Comparison of ENCODE assay signal across 12 cellular contexts in the genomic region with DNA sequence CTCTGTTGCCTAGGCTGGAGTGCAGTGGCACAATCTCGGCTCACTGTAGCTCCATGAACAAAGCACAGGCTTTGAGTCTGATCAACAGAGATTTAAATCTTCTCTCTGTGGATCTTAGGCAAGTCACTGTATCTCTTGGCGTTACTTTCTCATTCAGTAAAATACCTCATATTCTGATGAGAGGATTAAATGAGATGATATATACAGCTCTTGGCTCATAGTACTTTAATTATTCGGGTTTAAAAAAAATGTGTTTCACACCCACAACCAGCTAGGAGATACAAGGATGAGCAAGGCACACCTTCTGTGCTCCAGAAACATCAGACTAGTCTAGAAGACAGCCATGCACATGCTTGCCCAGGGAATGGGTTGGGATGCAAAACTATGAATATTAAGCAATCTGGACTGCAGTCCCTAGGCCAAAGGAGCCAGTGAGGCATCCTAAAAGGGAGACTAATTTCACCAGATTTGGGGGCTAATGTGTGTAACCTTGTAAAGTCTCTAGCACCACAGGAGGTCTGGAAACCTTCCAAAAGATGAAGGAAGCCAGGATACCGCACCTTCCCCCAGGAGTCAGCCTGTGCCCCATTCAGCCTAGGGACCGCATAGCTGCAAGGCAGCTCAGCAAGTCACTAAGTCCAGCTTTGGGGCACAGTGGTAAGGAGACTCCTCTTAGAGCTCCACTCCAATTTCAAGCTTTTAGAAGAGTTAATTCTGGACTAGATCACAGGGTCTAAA. TPM values are rescaled to one million over a fixed set of nuclear protein-coding genes. Genes with fewer than 3 reads are reported as not detected.
A peak's percentile ranks its signal among the peaks of the same experiment; 100 is the strongest.
DNase-seq lines count a peak whose midpoint lies in the region; ATAC-seq, FAIRE-seq and TF ChIP-seq lines count a peak whose summit lies in the region.
"Had no signal": no experiment of that assay in that cellular context is flagged by ENCODE, and none has a peak within 500 bp of the region (broad histone marks: within the 10 kb centered on the region; RNA-seq: fewer than 3 reads in every experiment).

No MANE protein-coding gene starts in this region.

- CTCF ChIA-PET in Calu3 (lab: Charles Lee): no interaction called here

- no peaks in the 10 kb centered on the region for H3K9me3 Mint-ChIP-seq in activated naive CD8-positive, alpha-beta T cell treated with anti-CD3 and anti-CD28 coated beads, Interleukin-2, amount 50 U/mL, for 24 hours
- H3K9me3 Mint-ChIP-seq in Calu3 (ENCODE audit: low read depth, unreplicated experiment): no peaks in the 10 kb centered on the region

- FAIRE-seq in GM19239 (lab: Jason Lieb, UNC): no peak
- FAIRE-seq: D721Med had no signal

- no peak overlapping the region for H3K4me3 ChIP-seq in AG09309 (ENCODE audit: control insufficient read depth, low read depth, low read length)

- DNase-seq in AG09309 (ENCODE audit: low read depth): no peak
- peak; percentile 33 for DNase-seq in ELF-1 (ENCODE audit: low read depth, low spot score)
- no peak for DNase-seq in activated naive CD8-positive, alpha-beta T cell treated with anti-CD3 and anti-CD28 coated beads, Interleukin-2, amount 50 U/mL, for 24 hours
- DNase-seq in kidney tubule cell (ENCODE audit: low spot score): peak; percentile 9
- DNase-seq in GM19239 (ENCODE audit: insufficient read length, low spot score): no peak
- no peak for DNase-seq in Calu3
- DNase-seq: activated CD8-positive, alpha-beta memory T cell treated with anti-CD3 and anti-CD28 coated beads, Interleukin-2, amount 50 U/mL, for 4 hours; NCI-H187 had no signal

- peak overlapping the region; percentile 14 for H3K4me3 Mint-ChIP-seq in activated naive CD8-positive, alpha-beta T cell treated with anti-CD3 and anti-CD28 coated beads, Interleukin-2, amount 50 U/mL, for 24 hours
- no peak overlapping the region for H3K4me3 Mint-ChIP-seq in Calu3 (ENCODE audit: low read depth, unreplicated experiment)

- no peaks in the 10 kb centered on the region for H3K27me3 Mint-ChIP-seq in activated naive CD8-positive, alpha-beta T cell treated with anti-CD3 and anti-CD28 coated beads, Interleukin-2, amount 50 U/mL, for 24 hours
- H3K27me3 Mint-ChIP-seq in Calu3 (ENCODE audit: unreplicated experiment): no peaks in the 10 kb centered on the region

- no peak overlapping the region for H3K27ac Mint-ChIP-seq in activated naive CD8-positive, alpha-beta T cell treated with anti-CD3 and anti-CD28 coated beads, Interleukin-2, amount 50 U/mL, for 24 hours
- no peak overlapping the region for H3K27ac Mint-ChIP-seq in Calu3 (ENCODE audit: unreplicated experiment)

- ATAC-seq in activated naive CD8-positive, alpha-beta T cell treated with anti-CD3 and anti-CD28 coated beads, Interleukin-2, amount 50 U/mL, for 24 hours: no peak
- ATAC-seq in HG03354 (IDR thresholded peaks at IDR 0.05; ENCODE audit: poor library complexity, severe bottlenecking, unreplicated experiment) (no peak), GM21737 (IDR thresholded peaks at IDR 0.05; ENCODE audit: unreplicated experiment) (no peak)
- ATAC-seq: left lung had no signal

- BruUV-seq in Calu3 (replicated peaks; lab: Mats Ljungman, UMichigan): no TSS peak

- intact Hi-C loops in Calu3 (cut with micrococcal nuclease; ENCODE audit: unreplicated experiment): loop anchor here (5.0 kb wide), 1 partner anchor 36 kb away; no protein-coding TSS in a partner anchor

- peaks cover 6% of the 10 kb centered on the region for H3K36me3 Mint-ChIP-seq in activated naive CD8-positive, alpha-beta T cell treated with anti-CD3 and anti-CD28 coated beads, Interleukin-2, amount 50 U/mL, for 24 hours (ENCODE audit: low read depth)
- peaks cover 17% of the 10 kb centered on the region for H3K36me3 Mint-ChIP-seq in Calu3 (ENCODE audit: insufficient read depth, unreplicated experiment)

- peaks cover 29% of the 10 kb centered on the region for H3K4me1 Mint-ChIP-seq in activated naive CD8-positive, alpha-beta T cell treated with anti-CD3 and anti-CD28 coated beads, Interleukin-2, amount 50 U/mL, for 24 hours
- peaks cover 10% of the 10 kb centered on the region for H3K4me1 Mint-ChIP-seq in Calu3 (ENCODE audit: low read depth, unreplicated experiment)

- TF ChIP-seq CTCF in AG09309 (IDR thresholded peaks at IDR 0.05; ENCODE audit: control insufficient read depth, insufficient read depth, low read depth, low read length, missing control alignments) (peak; percentile 0), Calu3 (IDR thresholded peaks at IDR 0.05; ENCODE audit: unreplicated experiment) (no peak)

RNA-seq across cellular contexts. Expression of gene VPS36, which starts 2.5 kb away (rescaled TPM):
- 39.8 and 40.2 TPM in 2 replicates for total RNA-seq in Calu3 (2022)

RNA-seq across cellular contexts. Expression of gene CKAP2, which starts 7.3 kb away (rescaled TPM):
- total RNA-seq in Calu3 (2022): 55.8 and 57.7 TPM in 2 replicates

RNA-seq across cellular contexts. Expression of gene THSD1, which starts 42.0 kb away (rescaled TPM):
- 0.85 and 0.93 TPM in 2 replicates for total RNA-seq in Calu3 (2022)

Comparison
In these comparisons a context has a peak if more than half of its experiments do, and no peak if none do; other contexts are left out.
1. DNase-seq: peak in ELF-1 (single experiment) and kidney tubule cell (single experiment); none in AG09309 (single experiment), activated naive CD8-positive, alpha-beta T cell treated with anti-CD3 and anti-CD28 coated beads, Interleukin-2, amount 50 U/mL, for 24 hours (single experiment), GM19239 (single experiment) and Calu3 (single experiment).